31 cellular contexts compared by ENCODE assay signal in genomic region chr11:129788278-129788677, GRCh38. TPM values are rescaled to one million over a fixed set of nuclear protein-coding genes. Genes with fewer than 3 reads are reported as not detected.
"Had no signal": no experiment of that assay in that cellular context is flagged by ENCODE, and none has a peak within 500 bp of the region (broad histone marks: within the 10 kb centered on the region; RNA-seq: fewer than 3 reads in every experiment).

No MANE protein-coding gene starts in this region.

- H3K27ac ChIP-seq: adrenal gland, body of pancreas, breast epithelium, SJSA1, WERI-Rb-1 had no signal

- H3K9me3 ChIP-seq: adrenal gland, body of pancreas, breast epithelium, SJSA1, SK-N-SH had no signal

- H3K4me3 ChIP-seq: adrenal gland, body of pancreas, breast epithelium, K562, SJSA1 had no signal

- H3K9me3 Mint-ChIP-seq: activated CD4-positive, alpha-beta memory T cell treated with anti-CD3 and anti-CD28 coated beads, Interleukin-2, amount 10 ng/mL, durations not matched to agents 7 days and 5 days; activated naive CD4-positive, alpha-beta T cell treated with anti-CD3 and anti-CD28 coated beads, Interleukin-2, amount 50 U/mL, for 72 hours; activated T-helper 2 cell treated with anti-CD3 and anti-CD28 coated beads, Interferon-gamma antibody, Interleukin-2, Interleukin-4, amounts not matched to agents 10 μg/mL and 5 μg/mL and 100 μg/mL, durations not matched to agents 14 hours and 24 hours and 36 hours; T-helper 1 cell treated with Interleukin-12 subunit alpha and Interleukin-12 subunit beta and Interleukin-4 antibody, amounts not matched to agents 30 μg/mL and 1 μg/mL, for 36 hours; T-helper 2 cell treated with Interferon-gamma antibody and Interleukin-4, amounts not matched to agents 5 μg/mL and 100 μg/mL, for 36 hours had no signal

- ATAC-seq: activated naive CD4-positive, alpha-beta T cell treated with anti-CD3 and anti-CD28 coated beads, Interleukin-2, amount 50 U/mL, for 72 hours; body of pancreas; K562 had no signal

- H3K4me3 Mint-ChIP-seq: activated CD4-positive, alpha-beta memory T cell treated with anti-CD3 and anti-CD28 coated beads, Interleukin-2, amount 10 ng/mL, durations not matched to agents 7 days and 5 days; T-helper 1 cell treated with Interleukin-12 subunit alpha and Interleukin-12 subunit beta and Interleukin-4 antibody, amounts not matched to agents 30 μg/mL and 1 μg/mL, for 36 hours; T-helper 2 cell treated with Interferon-gamma antibody and Interleukin-4, amounts not matched to agents 5 μg/mL and 100 μg/mL, for 36 hours had no signal

- H3K36me3 Mint-ChIP-seq: activated naive CD4-positive, alpha-beta T cell treated with anti-CD3 and anti-CD28 coated beads, Interleukin-2, amount 50 U/mL, for 72 hours had no signal

- H3K27ac Mint-ChIP-seq: activated CD4-positive, alpha-beta memory T cell treated with anti-CD3 and anti-CD28 coated beads, Interleukin-2, amount 10 ng/mL, durations not matched to agents 7 days and 5 days; activated naive CD4-positive, alpha-beta T cell treated with anti-CD3 and anti-CD28 coated beads, Interleukin-2, amount 50 U/mL, for 72 hours; activated T-helper 2 cell treated with anti-CD3 and anti-CD28 coated beads, Interferon-gamma antibody, Interleukin-2, Interleukin-4, amounts not matched to agents 10 μg/mL and 5 μg/mL and 100 μg/mL, durations not matched to agents 14 hours and 24 hours and 36 hours; T-helper 1 cell treated with Interleukin-12 subunit alpha and Interleukin-12 subunit beta and Interleukin-4 antibody, amounts not matched to agents 30 μg/mL and 1 μg/mL, for 36 hours; T-helper 2 cell treated with Interferon-gamma antibody and Interleukin-4, amounts not matched to agents 5 μg/mL and 100 μg/mL, for 36 hours had no signal

- H3K27me3 Mint-ChIP-seq: activated CD4-positive, alpha-beta memory T cell treated with anti-CD3 and anti-CD28 coated beads, Interleukin-2, amount 10 ng/mL, durations not matched to agents 7 days and 5 days had no signal

- H3K4me1 ChIP-seq: adrenal gland, body of pancreas, breast epithelium, SJSA1 had no signal

- H3K27me3 ChIP-seq: adrenal gland, body of pancreas, breast epithelium, SJSA1 had no signal

- H3K9ac ChIP-seq: SK-N-SH had no signal

- DNase-seq: activated CD4-positive, alpha-beta memory T cell treated with anti-CD3 and anti-CD28 coated beads, Interleukin-2, amount 10 ng/mL, durations not matched to agents 7 days and 5 days; activated CD4-positive, alpha-beta T cell treated with anti-CD3 and anti-CD28 coated beads for 1 hour; activated CD4-positive, alpha-beta T cell treated with anti-CD3 and anti-CD28 coated beads for 48 hours; activated CD4-positive, CD25-positive, alpha-beta regulatory T cell; activated CD8-positive, alpha-beta memory T cell treated with anti-CD3 and anti-CD28 coated beads for 24 hours; activated gamma-delta T cell; activated naive CD4-positive, alpha-beta T cell treated with Interleukin-2 at 50 U/mL for 16 hours; activated T-cell treated with anti-CD3 and anti-CD28 coated beads, Interleukin-2, amount 50 U/mL, for 1 hour; adrenal gland; body of pancreas; IMR-90; NCI-H1105; NCI-H1417 treated with DMSO at 0.1 percent for 48 hours; NCI-H187 treated with DMSO at 0.1 percent for 48 hours; NCI-H2081; NCI-H226; NCI-H524 treated with DMSO at 0.1 percent for 48 hours; NK-92 treated with Interleukin-12 subunit alpha and Interleukin-12 subunit beta, amount 100 ng/mL, for 24 hours; SHP77 treated with DMSO at 0.1 percent for 48 hours; SK-N-SH; WERI-Rb-1 had no signal

- H3K36me3 ChIP-seq: adrenal gland, breast epithelium, SJSA1, WERI-Rb-1 had no signal

RNA-seq across cellular contexts. Expression of gene TMEM45B, which starts 27.4 kb away (rescaled TPM):
- total RNA-seq: astrocyte, IMR-90, MCF 10A, NCI-H460, SJSA1 had no signal
